In genomic region chr16:1474047-1474446, GRCh38 we compare ENCODE assay signal across 1 cellular context.
TF ChIP-seq lines count a peak whose summit lies in the region.

No MANE protein-coding gene starts in this region.

TF ChIP-seq in A549, 52 proteins besides CTCF, POLR2A, EP300 and RAD21 (continued from another document):
- TF ChIP-seq FOSL2 (IDR thresholded peaks at IDR 0.05): no peak
- no peak for TF ChIP-seq FOSL2 (CRISPR knock-in tag; IDR thresholded peaks at IDR 0.05)
- no peak for TF ChIP-seq NFE2L2 (conservative IDR thresholded peaks at IDR 0.05; ENCODE audit: low read length)
